9 cellular contexts compared by ENCODE assay signal in genomic region chr20:63381781-63382431, GRCh38. TPM values are rescaled to one million over a fixed set of nuclear protein-coding genes. Genes with fewer than 3 reads are reported as not detected.
A peak's percentile ranks its signal among the peaks of the same experiment; 100 is the strongest.
DNase-seq lines count a peak whose midpoint lies in the region; ATAC-seq lines count a peak whose summit lies in the region.
"Had no signal": no experiment of that assay in that cellular context is flagged by ENCODE, and none has a peak within 500 bp of the region (broad histone marks: within the 10 kb centered on the region; RNA-seq: fewer than 3 reads in every experiment).

No MANE protein-coding gene starts in this region.

- H3K27ac Mint-ChIP-seq in activated naive CD8-positive, alpha-beta T cell treated with anti-CD3 and anti-CD28 coated beads, Interleukin-2, amount 50 U/mL, for 24 hours = no peak overlapping the region
- no peak overlapping the region for H3K27ac Mint-ChIP-seq in immature natural killer cell
- no peak overlapping the region for H3K27ac Mint-ChIP-seq in stimulated activated memory B cell treated with anti-CD40 and anti-IgM and Interleukin-4, amounts not matched to agents 10 μg/mL and 1 μg/mL and 100 μg/mL, for 72 hours

- DNase-seq in GM03348 (ENCODE audit: low spot score) = peak; percentile 82
- peak; percentile 20 for DNase-seq in NCI-H2227 treated with DMSO at 0.1 percent for 48 hours (lab: John Stamatoyannopoulos, UW)
- DNase-seq in activated naive CD8-positive, alpha-beta T cell treated with anti-CD3 and anti-CD28 coated beads, Interleukin-2, amount 50 U/mL, for 24 hours = peak; percentile 48
- peak in 2 of 3 donors; percentile 19 to 22 for DNase-seq in immature natural killer cell
- no peak for DNase-seq in cortex of kidney (lab: John Stamatoyannopoulos, UW)
- DNase-seq in DMS153 (lab: John Stamatoyannopoulos, UW) = no peak
- DNase-seq in mesenteric fat pad (ENCODE audit: low spot score) = no peak

- H3K9me3 Mint-ChIP-seq in activated naive CD8-positive, alpha-beta T cell treated with anti-CD3 and anti-CD28 coated beads, Interleukin-2, amount 50 U/mL, for 24 hours = peaks cover 11% of the 10 kb centered on the region
- H3K9me3 Mint-ChIP-seq in immature natural killer cell = peaks cover 0 to 8% (median 6%) of the 10 kb centered on the region in 6 donors
- H3K9me3 Mint-ChIP-seq in stimulated activated memory B cell treated with anti-CD40 and anti-IgM and Interleukin-4, amounts not matched to agents 10 μg/mL and 1 μg/mL and 100 μg/mL, for 72 hours = peaks cover 9% of the 10 kb centered on the region

- peaks cover 2% of the 10 kb centered on the region for H3K4me1 Mint-ChIP-seq in activated naive CD8-positive, alpha-beta T cell treated with anti-CD3 and anti-CD28 coated beads, Interleukin-2, amount 50 U/mL, for 24 hours
- H3K4me1 Mint-ChIP-seq in immature natural killer cell = no peaks in the 10 kb centered on the region
- H3K4me1 Mint-ChIP-seq in stimulated activated memory B cell treated with anti-CD40 and anti-IgM and Interleukin-4, amounts not matched to agents 10 μg/mL and 1 μg/mL and 100 μg/mL, for 72 hours = no peaks in the 10 kb centered on the region

- H3K4me3 Mint-ChIP-seq in activated naive CD8-positive, alpha-beta T cell treated with anti-CD3 and anti-CD28 coated beads, Interleukin-2, amount 50 U/mL, for 24 hours = no peak overlapping the region
- no peak overlapping the region for H3K4me3 Mint-ChIP-seq in immature natural killer cell
- H3K4me3 Mint-ChIP-seq in stimulated activated memory B cell treated with anti-CD40 and anti-IgM and Interleukin-4, amounts not matched to agents 10 μg/mL and 1 μg/mL and 100 μg/mL, for 72 hours = no peak overlapping the region

- no peak for ATAC-seq in activated naive CD8-positive, alpha-beta T cell treated with anti-CD3 and anti-CD28 coated beads, Interleukin-2, amount 50 U/mL, for 24 hours
- ATAC-seq in stimulated activated memory B cell treated with anti-CD40 and anti-IgM and Interleukin-4, amounts not matched to agents 10 μg/mL and 1 μg/mL and 100 μg/mL, for 72 hours = peak; percentile 12

- H3K36me3 Mint-ChIP-seq in activated naive CD8-positive, alpha-beta T cell treated with anti-CD3 and anti-CD28 coated beads, Interleukin-2, amount 50 U/mL, for 24 hours (ENCODE audit: low read depth) = peaks cover 3% of the 10 kb centered on the region
- H3K36me3 Mint-ChIP-seq in immature natural killer cell = peaks cover 0 to 6% (median 0%) of the 10 kb centered on the region in 3 donors
- peaks cover 7% of the 10 kb centered on the region for H3K36me3 Mint-ChIP-seq in stimulated activated memory B cell treated with anti-CD40 and anti-IgM and Interleukin-4, amounts not matched to agents 10 μg/mL and 1 μg/mL and 100 μg/mL, for 72 hours

- H3K27me3 Mint-ChIP-seq in activated naive CD8-positive, alpha-beta T cell treated with anti-CD3 and anti-CD28 coated beads, Interleukin-2, amount 50 U/mL, for 24 hours = peaks cover 15% of the 10 kb centered on the region
- H3K27me3 Mint-ChIP-seq in immature natural killer cell (ENCODE audit: low read depth in 3 of 3) = peaks cover 0 to 3% (median 0%) of the 10 kb centered on the region in 3 donors
- H3K27me3 Mint-ChIP-seq in stimulated activated memory B cell treated with anti-CD40 and anti-IgM and Interleukin-4, amounts not matched to agents 10 μg/mL and 1 μg/mL and 100 μg/mL, for 72 hours = peaks cover 57% of the 10 kb centered on the region

RNA-seq across cellular contexts. Expression of gene CHRNA4, which starts 20.8 kb away (rescaled TPM):
- polyA plus RNA-seq in immature natural killer cell = not detected
- not detected for total RNA-seq in mesenteric fat pad
- total RNA-seq: LHCN-M2 had no signal

Comparison
In these comparisons a context has a peak if more than half of its experiments do, and no peak if none do; other contexts are left out.
1. DNase-seq: peak in GM03348 (single experiment), NCI-H2227 treated with DMSO at 0.1 percent for 48 hours (single experiment), activated naive CD8-positive, alpha-beta T cell treated with anti-CD3 and anti-CD28 coated beads, Interleukin-2, amount 50 U/mL, for 24 hours (single experiment) and immature natural killer cell (2 of 3); none in cortex of kidney (single experiment), DMS153 (single experiment) and mesenteric fat pad (single experiment).